17 cellular contexts compared by ENCODE assay signal in genomic region chr4:3572363-3572762, GRCh38. TPM values are rescaled to one million over a fixed set of nuclear protein-coding genes. Genes with fewer than 3 reads are reported as not detected.
A peak's percentile ranks its signal among the peaks of the same experiment; 100 is the strongest.
DNase-seq lines count a peak whose midpoint lies in the region; ATAC-seq and TF ChIP-seq lines count a peak whose summit lies in the region.
"Had no signal": no experiment of that assay in that cellular context is flagged by ENCODE, and none has a peak within 500 bp of the region (broad histone marks: within the 10 kb centered on the region; RNA-seq: fewer than 3 reads in every experiment).

No MANE protein-coding gene starts in this region.

- H3K9me3 Mint-ChIP-seq in WTC11 = no peaks in the 10 kb centered on the region
- H3K9me3 Mint-ChIP-seq in nephron progenitor cell = no peaks in the 10 kb centered on the region

- no peak for ATAC-seq in left ventricle myocardium superior
- ATAC-seq in Right ventricle myocardium superior (ENCODE audit: poor library complexity) = no peak
- ATAC-seq in WTC11 = peak; percentile 68
- ATAC-seq: Panc1, Right ventricle myocardium inferior had no signal

- H3K9ac ChIP-seq in mesendoderm (ENCODE audit: low read length) (no peak overlapping the region), Karpas-422 (ENCODE audit: low read length) (no peak overlapping the region)
- H3K9ac ChIP-seq: SK-N-SH had no signal

- H3K27ac Mint-ChIP-seq in WTC11 (no peak overlapping the region), nephron progenitor cell (no peak overlapping the region)

- H3K9me3 ChIP-seq in Karpas-422 (ENCODE audit: low read length) = no peaks in the 10 kb centered on the region
- H3K9me3 ChIP-seq: SK-N-SH had no signal

- H3K27me3 ChIP-seq in mesendoderm (ENCODE audit: insufficient read depth, low read length, poor library complexity) = no peaks in the 10 kb centered on the region
- no peaks in the 10 kb centered on the region for H3K27me3 ChIP-seq in Karpas-422 (ENCODE audit: low read length)

- H3K4me3 Mint-ChIP-seq in WTC11 = no peak overlapping the region
- no peak overlapping the region for H3K4me3 Mint-ChIP-seq in nephron progenitor cell

- CTCF ChIA-PET in WTC11 (lab: Charles Lee) = interaction anchor here (0.6 to 1.1 kb wide), 7 partner anchors 9 to 370 kb away, joined by 3 to 5 read pairs (median 3); no protein-coding TSS in a partner anchor

- no peaks in the 10 kb centered on the region for H4K20me1 ChIP-seq in Karpas-422 (ENCODE audit: insufficient read depth, low read depth, low read length)

- DNase-seq in left ventricle myocardium superior (peak; percentile 14), Right ventricle myocardium superior (no peak), WTC11 (ENCODE audit: low spot score) (peak; percentile 48), mesendoderm (peak; percentile 5), nephron progenitor cell (no peak), RPMI8226 (no peak), lower leg skin (ENCODE audit: low spot score in 2 of 2) (no peak), Karpas-422 (no peak)
- DNase-seq: C1 segment of cervical spinal cord, HCEC 1CT, KBM-7, NCI-H1417 treated with DMSO at 0.1 percent for 48 hours, NCI-H2081, NCI-H510A treated with DMSO at 0.1 percent for 48 hours, SK-N-SH had no signal

- H3K4me2 ChIP-seq in mesendoderm (ENCODE audit: low read length) (no peak overlapping the region), Karpas-422 (ENCODE audit: low read depth, low read length, poor library complexity, severe bottlenecking) (no peak overlapping the region)
- H3K4me2 ChIP-seq: SK-N-SH had no signal

- no peak overlapping the region for H2AFZ ChIP-seq in Karpas-422 (ENCODE audit: low read length)

- H3K79me2 ChIP-seq in mesendoderm (ENCODE audit: control insufficient read depth, insufficient read depth, low read length) (no peaks in the 10 kb centered on the region), Karpas-422 (ENCODE audit: low read length) (no peaks in the 10 kb centered on the region)

- H3K4me1 ChIP-seq in mesendoderm (ENCODE audit: control insufficient read depth, low read depth, low read length) (no peaks in the 10 kb centered on the region), Karpas-422 (ENCODE audit: low read length) (no peaks in the 10 kb centered on the region)

- no peak overlapping the region for H2AK5ac ChIP-seq in mesendoderm (ENCODE audit: low read length)

- H3K4me3 ChIP-seq in mesendoderm (ENCODE audit: low read length) (no peak overlapping the region), lower leg skin (ENCODE audit: low read depth, poor library complexity, severe bottlenecking) (no peak overlapping the region), Karpas-422 (ENCODE audit: low read length) (no peak overlapping the region)

- H4K8ac ChIP-seq in mesendoderm (ENCODE audit: low read depth, low read length) = no peak overlapping the region

- no peak overlapping the region for H2BK5ac ChIP-seq in mesendoderm (ENCODE audit: low read length)

- H3K18ac ChIP-seq in mesendoderm (ENCODE audit: low read length) = no peak overlapping the region

- H3K23ac ChIP-seq in mesendoderm (ENCODE audit: low read length) = peak overlapping the region; percentile 45

- TF ChIP-seq POLR2A in lower leg skin (IDR thresholded peaks at IDR 0.05) = no peak

- no CpG with 5 or more reads among the region's 13 CpGs for WGBS in mesendoderm (ENCODE audit: extremely low coverage, insufficient coverage, low lambda C conversion rate)
- WGBS in lower leg skin, 2 donors = 63 to 65% methylated on average over 13 of the region's 13 CpGs

- H4K5ac ChIP-seq in mesendoderm (ENCODE audit: low read length) = no peak overlapping the region

- H3K27me3 Mint-ChIP-seq in WTC11 (ENCODE audit: low read depth) = no peaks in the 10 kb centered on the region; the same call in 1 of the 2 replicates
- H3K27me3 Mint-ChIP-seq in nephron progenitor cell (ENCODE audit: low read depth, poor library complexity) = peaks cover 10% of the 10 kb centered on the region

- no peak overlapping the region for H3K4ac ChIP-seq in mesendoderm (ENCODE audit: low read depth, low read length)

- H3K4me1 Mint-ChIP-seq in WTC11 (no peaks in the 10 kb centered on the region; the same call in 1 of the 2 replicates), nephron progenitor cell (peaks cover 39% of the 10 kb centered on the region)

- H3K79me1 ChIP-seq in mesendoderm (ENCODE audit: low read length) = no peaks in the 10 kb centered on the region

- no peak overlapping the region for H2BK120ac ChIP-seq in mesendoderm (ENCODE audit: low read depth, low read length)

- POLR2A ChIA-PET in WTC11 (lab: Charles Lee) = no interaction called here

- H3K9me2 ChIP-seq in Karpas-422 (replicated peaks; ENCODE audit: insufficient read depth, low read length) = no peaks in the 10 kb centered on the region
- H3K9me2 ChIP-seq: SK-N-SH had no signal

- intact Hi-C loops in left ventricle myocardium superior (cut with micrococcal nuclease) (no loop called here), Right ventricle myocardium superior (cut with DNase I) (no loop called here), lower leg skin (cut with DNase I; ENCODE audit: low total_unique reads) (no loop called here)

- TF ChIP-seq CTCF in WTC11 (IDR thresholded peaks at IDR 0.05) (no peak), nephron progenitor cell (IDR thresholded peaks at IDR 0.05) (no peak), lower leg skin (IDR thresholded peaks at IDR 0.05) (no peak)

- H3K27ac ChIP-seq in mesendoderm (ENCODE audit: low read depth, low read length) = no peak overlapping the region
- no peak overlapping the region for H3K27ac ChIP-seq in Karpas-422 (ENCODE audit: low read length)

- no peak overlapping the region for H2BK15ac ChIP-seq in mesendoderm (replicated peaks; ENCODE audit: low read depth)

- H3K56ac ChIP-seq in mesendoderm (ENCODE audit: low read length) = no peak overlapping the region

- H3K36me3 ChIP-seq in mesendoderm (ENCODE audit: control insufficient read depth, insufficient read depth, low read length) (no peaks in the 10 kb centered on the region), Karpas-422 (ENCODE audit: insufficient read depth, low read length) (no peaks in the 10 kb centered on the region)

- H3K36me3 Mint-ChIP-seq in WTC11 (no peaks in the 10 kb centered on the region), nephron progenitor cell (ENCODE audit: low read depth) (no peaks in the 10 kb centered on the region)

TF ChIP-seq in WTC11, 78 proteins besides CTCF, POLR2A, EP300 and RAD21:
- TF ChIP-seq OVOL2 (CRISPR knock-in tag; IDR thresholded peaks at IDR 0.05; ENCODE audit: borderline replicate concordance) = no peak
- TF ChIP-seq ETV6 (CRISPR knock-in tag; IDR thresholded peaks at IDR 0.05) = no peak
- TF ChIP-seq ATF2 (CRISPR knock-in tag; IDR thresholded peaks at IDR 0.05; ENCODE audit: borderline replicate concordance, low read depth) = no peak
- TF ChIP-seq TEAD1 (CRISPR knock-in tag; IDR thresholded peaks at IDR 0.05) = no peak
- TF ChIP-seq GABPB1 (CRISPR knock-in tag; IDR thresholded peaks at IDR 0.05) = no peak
- no peak for TF ChIP-seq ELF4 (CRISPR knock-in tag; IDR thresholded peaks at IDR 0.05; ENCODE audit: low read depth)

RNA-seq across cellular contexts. Expression of gene LRPAP1, which starts 40.1 kb away (rescaled TPM):
- 307 TPM for total RNA-seq in left ventricle myocardium superior
- total RNA-seq in Right ventricle myocardium superior = 280 TPM
- total RNA-seq in WTC11 (2021) = 90.8 to 106 TPM (median 97.4 TPM) in 3 replicates
- 46.7 TPM for polyA plus RNA-seq in mesendoderm (2013, experiment 1 of 2)
- polyA plus RNA-seq in mesendoderm (2013, experiment 2 of 2) = 50.6 TPM
- 100 to 1,000 TPM; 112 to 153 (median 123) TPM for total RNA-seq in lower leg skin
- 15.3 and 57.2 TPM in 2 replicates for total RNA-seq in Karpas-422 (2014; rRNA removed; shearing (Covaris generic); ENCODE audit: low replicate concordance)

Comparison
In these comparisons a context has a peak if more than half of its experiments do, and no peak if none do; other contexts are left out.
1. DNase-seq: peak in left ventricle myocardium superior (single experiment), WTC11 (single experiment) and mesendoderm (single experiment); none in Right ventricle myocardium superior (single experiment), nephron progenitor cell (single experiment), RPMI8226 (single experiment), lower leg skin (0 of 2) and Karpas-422 (single experiment).